ENCODE assay signal across 10 cellular contexts in the genomic region with DNA sequence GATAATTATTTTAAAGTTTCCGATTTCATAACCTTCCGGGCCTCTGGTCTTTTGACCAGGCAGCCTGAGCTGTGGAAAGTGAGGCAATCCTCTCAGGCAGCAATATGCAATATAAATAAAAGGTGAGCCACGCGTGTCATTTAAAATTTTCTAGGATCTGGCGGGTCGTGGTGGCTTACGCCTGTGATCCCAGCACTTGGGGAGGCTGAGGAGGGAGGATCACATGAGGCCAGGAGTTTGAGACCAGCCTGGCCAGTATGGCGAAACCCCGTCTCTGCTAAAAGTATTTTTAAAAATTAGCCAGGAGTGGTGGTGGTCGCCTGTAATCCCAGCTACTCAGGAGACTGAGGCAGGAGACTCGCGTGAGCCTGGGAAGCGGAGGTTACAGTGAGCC. TPM values are rescaled to one million over a fixed set of nuclear protein-coding genes. Genes with fewer than 3 reads are reported as not detected.
DNase-seq lines count a peak whose midpoint lies in the region; ATAC-seq and TF ChIP-seq lines count a peak whose summit lies in the region.
"Had no signal": no experiment of that assay in that cellular context is flagged by ENCODE, and none has a peak within 500 bp of the region (broad histone marks: within the 10 kb centered on the region; RNA-seq: fewer than 3 reads in every experiment).

No MANE protein-coding gene starts in this region.

- H3K4me3 Mint-ChIP-seq in activated T-cell treated with anti-CD3 and anti-CD28 coated beads, Interleukin-2, amount 50 U/mL, for 4 hours = peak overlapping the region; percentile 78
- peak overlapping the region; percentile 70 for H3K4me3 Mint-ChIP-seq in T-helper 17 cell
- H3K4me3 Mint-ChIP-seq in stimulated activated effector memory CD8-positive, alpha-beta T cell treated with anti-CD3 and anti-CD28 coated beads, Interleukin-12 subunit alpha, Interleukin-12 subunit beta, amount 100 ng/mL, for 72 hours = peak overlapping the region; percentile 76

- peaks cover 8% of the 10 kb centered on the region for H3K4me1 Mint-ChIP-seq in activated T-cell treated with anti-CD3 and anti-CD28 coated beads, Interleukin-2, amount 50 U/mL, for 4 hours (ENCODE audit: low read depth)
- peaks cover 4% of the 10 kb centered on the region for H3K4me1 Mint-ChIP-seq in T-helper 17 cell
- peaks cover 6% of the 10 kb centered on the region for H3K4me1 Mint-ChIP-seq in stimulated activated effector memory CD8-positive, alpha-beta T cell treated with anti-CD3 and anti-CD28 coated beads, Interleukin-12 subunit alpha, Interleukin-12 subunit beta, amount 100 ng/mL, for 72 hours

- no peaks in the 10 kb centered on the region for H3K9me3 ChIP-seq in T-helper 17 cell (ENCODE audit: control insufficient read depth, low read length, poor library complexity, severe bottlenecking)

- ATAC-seq in activated T-cell treated with anti-CD3 and anti-CD28 coated beads, Interleukin-2, amount 50 U/mL, for 4 hours = no peak
- no peak for ATAC-seq in T-helper 17 cell
- no peak for ATAC-seq in stimulated activated effector memory CD8-positive, alpha-beta T cell treated with anti-CD3 and anti-CD28 coated beads, Interleukin-12 subunit alpha, Interleukin-12 subunit beta, amount 100 ng/mL, for 72 hours

- H3K27me3 Mint-ChIP-seq in activated T-cell treated with anti-CD3 and anti-CD28 coated beads, Interleukin-2, amount 50 U/mL, for 4 hours (ENCODE audit: low read depth) = peaks cover 49% of the 10 kb centered on the region
- H3K27me3 Mint-ChIP-seq in T-helper 17 cell = peaks cover 23% of the 10 kb centered on the region

- peaks cover 26% of the 10 kb centered on the region for H3K9me3 Mint-ChIP-seq in activated T-cell treated with anti-CD3 and anti-CD28 coated beads, Interleukin-2, amount 50 U/mL, for 4 hours
- H3K9me3 Mint-ChIP-seq in stimulated activated effector memory CD8-positive, alpha-beta T cell treated with anti-CD3 and anti-CD28 coated beads, Interleukin-12 subunit alpha, Interleukin-12 subunit beta, amount 100 ng/mL, for 72 hours = peaks cover 10% of the 10 kb centered on the region

- peaks cover 7% of the 10 kb centered on the region for H3K36me3 Mint-ChIP-seq in activated T-cell treated with anti-CD3 and anti-CD28 coated beads, Interleukin-2, amount 50 U/mL, for 4 hours (ENCODE audit: insufficient read depth)
- no peaks in the 10 kb centered on the region for H3K36me3 Mint-ChIP-seq in T-helper 17 cell (ENCODE audit: low read depth)
- peaks cover 5% of the 10 kb centered on the region for H3K36me3 Mint-ChIP-seq in stimulated activated effector memory CD8-positive, alpha-beta T cell treated with anti-CD3 and anti-CD28 coated beads, Interleukin-12 subunit alpha, Interleukin-12 subunit beta, amount 100 ng/mL, for 72 hours

- peak overlapping the region; percentile 90 for H3K4me3 ChIP-seq in fibroblast of mammary gland (ENCODE audit: control insufficient read depth, low read depth, low read length)

- no peak for TF ChIP-seq CTCF in fibroblast of mammary gland (conservative IDR thresholded peaks at IDR 0.05; ENCODE audit: control insufficient read depth, insufficient read depth, low read depth, low read length)

- DNase-seq in activated T-cell treated with anti-CD3 and anti-CD28 coated beads, Interleukin-2, amount 50 U/mL, for 4 hours = no peak
- no peak for DNase-seq in activated T-cell treated with anti-CD3 and anti-CD28 coated beads, Interleukin-2, amount 50 U/mL, for 48 hours
- DNase-seq in T-helper 17 cell (no peak), fibroblast of mammary gland (ENCODE audit: low read depth) (no peak), NCI-H526 treated with DMSO at 0.1 percent for 48 hours (lab: John Stamatoyannopoulos, UW) (no peak), hippocampal formation (lab: John Stamatoyannopoulos, UW) (no peak), OCI-M1 (lab: John Stamatoyannopoulos, UW) (no peak)
- DNase-seq in stimulated activated effector memory CD8-positive, alpha-beta T cell treated with anti-CD3 and anti-CD28 coated beads, Interleukin-12 subunit alpha, Interleukin-12 subunit beta, amount 100 ng/mL, for 72 hours (ENCODE audit: low spot score in 2 of 2) = no peak
- DNase-seq: NCI-H69 had no signal

- no peak overlapping the region for H3K27ac Mint-ChIP-seq in T-helper 17 cell
- peak overlapping the region; percentile 26 for H3K27ac Mint-ChIP-seq in stimulated activated effector memory CD8-positive, alpha-beta T cell treated with anti-CD3 and anti-CD28 coated beads, Interleukin-12 subunit alpha, Interleukin-12 subunit beta, amount 100 ng/mL, for 72 hours

RNA-seq across cellular contexts. Expression of a gene that starts 0.5 kb away (rescaled TPM):
- total RNA-seq in activated T-cell treated with anti-CD3 and anti-CD28 coated beads, Interleukin-2, amount 50 U/mL, for 4 hours = under 1 TPM; 0.14 to 0.48 (median 0.29) TPM
- total RNA-seq in T-helper 17 cell = not detected
- total RNA-seq: lower lobe of right lung had no signal
